In the genomic region with DNA sequence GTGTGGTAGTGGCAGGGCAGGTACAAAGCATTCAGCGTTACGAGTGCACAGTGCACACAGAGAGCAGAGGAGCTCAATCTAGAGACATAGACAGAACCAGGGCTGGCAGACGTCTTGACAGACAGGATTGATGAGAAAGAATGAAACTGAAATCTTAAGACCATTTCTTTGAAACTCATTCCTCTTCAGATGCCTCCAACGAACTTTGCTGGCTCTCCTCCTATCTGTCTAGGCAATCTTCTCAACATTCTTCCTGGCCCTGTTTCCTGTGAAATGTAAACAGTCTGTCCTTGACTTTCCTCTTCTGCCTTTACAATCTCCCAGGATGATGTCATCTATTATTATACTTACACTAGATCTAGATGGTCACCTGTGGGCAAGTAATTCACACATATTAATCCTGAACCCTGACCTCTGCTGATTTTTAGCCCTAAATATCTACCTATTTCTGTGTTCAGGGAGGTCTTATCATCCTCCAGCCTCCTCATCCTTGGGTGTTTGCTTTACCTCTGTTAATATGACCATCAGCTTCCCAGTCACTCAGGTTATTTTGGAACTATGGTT, we compare ENCODE assay signal across 1 cellular context.
TF ChIP-seq lines count a peak whose summit lies in the region.

No MANE protein-coding gene starts in this region.

TF ChIP-seq in GM12878, 131 proteins besides CTCF, POLR2A, EP300 and RAD21 (continued from another document):
- TF ChIP-seq, protein P1, sequence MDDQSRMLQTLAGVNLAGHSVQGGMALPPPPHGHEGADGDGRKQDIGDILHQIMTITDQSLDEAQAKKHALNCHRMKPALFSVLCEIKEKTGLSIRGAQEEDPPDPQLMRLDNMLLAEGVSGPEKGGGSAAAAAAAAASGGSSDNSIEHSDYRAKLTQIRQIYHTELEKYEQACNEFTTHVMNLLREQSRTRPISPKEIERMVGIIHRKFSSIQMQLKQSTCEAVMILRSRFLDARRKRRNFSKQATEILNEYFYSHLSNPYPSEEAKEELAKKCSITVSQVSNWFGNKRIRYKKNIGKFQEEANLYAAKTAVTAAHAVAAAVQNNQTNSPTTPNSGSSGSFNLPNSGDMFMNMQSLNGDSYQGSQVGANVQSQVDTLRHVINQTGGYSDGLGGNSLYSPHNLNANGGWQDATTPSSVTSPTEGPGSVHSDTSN (IDR thresholded peaks at IDR 0.05; ENCODE audit: insufficient replicate concordance, low read depth, low read length): peak; percentile 87
- TF ChIP-seq NFIC (IDR thresholded peaks at IDR 0.05; ENCODE audit: low read depth, low read length): peak; percentile 26; the same call in 1 of the 2 replicates
- peak; percentile 42; the same call in 1 of the 2 replicates for TF ChIP-seq EED (IDR thresholded peaks at IDR 0.05; ENCODE audit: low read depth)
- peak; percentile 55; the same call in 1 of the 2 replicates for TF ChIP-seq JUND (IDR thresholded peaks at IDR 0.05; ENCODE audit: low read depth, low read length)
- TF ChIP-seq JUNB (IDR thresholded peaks at IDR 0.05): peak; percentile 86
- TF ChIP-seq, protein P2, sequence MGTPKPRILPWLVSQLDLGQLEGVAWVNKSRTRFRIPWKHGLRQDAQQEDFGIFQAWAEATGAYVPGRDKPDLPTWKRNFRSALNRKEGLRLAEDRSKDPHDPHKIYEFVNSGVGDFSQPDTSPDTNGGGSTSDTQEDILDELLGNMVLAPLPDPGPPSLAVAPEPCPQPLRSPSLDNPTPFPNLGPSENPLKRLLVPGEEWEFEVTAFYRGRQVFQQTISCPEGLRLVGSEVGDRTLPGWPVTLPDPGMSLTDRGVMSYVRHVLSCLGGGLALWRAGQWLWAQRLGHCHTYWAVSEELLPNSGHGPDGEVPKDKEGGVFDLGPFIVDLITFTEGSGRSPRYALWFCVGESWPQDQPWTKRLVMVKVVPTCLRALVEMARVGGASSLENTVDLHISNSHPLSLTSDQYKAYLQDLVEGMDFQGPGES (IDR thresholded peaks at IDR 0.05): no peak
- TF ChIP-seq IRF4 (IDR thresholded peaks at IDR 0.05; ENCODE audit: low read depth, low read length): peak; percentile 50; the same call in 1 of the 2 replicates
